Comparison of ENCODE assay signal across 1 cellular context in the genomic region with DNA sequence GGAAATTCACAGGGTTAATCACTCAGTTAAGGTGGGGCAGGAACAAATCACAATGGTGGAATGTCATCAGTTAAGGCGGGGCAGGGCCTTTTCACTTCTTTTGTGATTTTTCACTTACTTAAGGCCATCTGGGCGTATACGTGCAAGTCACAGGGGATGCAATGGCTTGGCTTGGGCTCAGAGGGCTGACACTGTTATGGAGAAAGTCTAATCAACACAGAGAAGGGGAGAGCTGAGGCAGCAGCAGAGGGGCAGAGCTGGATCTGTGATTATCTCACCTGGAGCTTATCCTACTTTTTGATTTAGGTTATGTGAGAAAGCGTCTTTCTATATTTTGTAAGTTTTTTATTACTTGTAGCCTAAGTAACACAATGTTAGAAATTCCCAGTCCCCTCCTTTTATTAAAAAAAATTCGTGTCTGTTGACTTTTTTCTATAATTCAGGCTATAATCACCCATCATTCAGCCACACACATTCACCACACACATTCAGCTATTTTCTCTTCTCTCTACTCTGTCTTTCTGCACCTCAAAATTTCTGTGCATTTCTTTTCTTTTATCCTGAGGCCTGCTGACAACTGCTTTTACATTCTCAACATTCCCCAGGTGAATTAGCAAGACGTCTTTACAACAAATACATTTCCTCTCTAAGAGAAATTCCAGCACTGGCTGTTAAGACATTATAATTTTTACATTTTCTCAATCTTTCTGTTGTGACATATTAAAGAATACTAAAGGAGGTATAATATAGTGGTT.
TF ChIP-seq lines count a peak whose summit lies in the region.

No MANE protein-coding gene starts in this region.

TF ChIP-seq in GM23338, 12 proteins besides CTCF, POLR2A, EP300 and RAD21 (continued from another document):
- TF ChIP-seq, protein P1, sequence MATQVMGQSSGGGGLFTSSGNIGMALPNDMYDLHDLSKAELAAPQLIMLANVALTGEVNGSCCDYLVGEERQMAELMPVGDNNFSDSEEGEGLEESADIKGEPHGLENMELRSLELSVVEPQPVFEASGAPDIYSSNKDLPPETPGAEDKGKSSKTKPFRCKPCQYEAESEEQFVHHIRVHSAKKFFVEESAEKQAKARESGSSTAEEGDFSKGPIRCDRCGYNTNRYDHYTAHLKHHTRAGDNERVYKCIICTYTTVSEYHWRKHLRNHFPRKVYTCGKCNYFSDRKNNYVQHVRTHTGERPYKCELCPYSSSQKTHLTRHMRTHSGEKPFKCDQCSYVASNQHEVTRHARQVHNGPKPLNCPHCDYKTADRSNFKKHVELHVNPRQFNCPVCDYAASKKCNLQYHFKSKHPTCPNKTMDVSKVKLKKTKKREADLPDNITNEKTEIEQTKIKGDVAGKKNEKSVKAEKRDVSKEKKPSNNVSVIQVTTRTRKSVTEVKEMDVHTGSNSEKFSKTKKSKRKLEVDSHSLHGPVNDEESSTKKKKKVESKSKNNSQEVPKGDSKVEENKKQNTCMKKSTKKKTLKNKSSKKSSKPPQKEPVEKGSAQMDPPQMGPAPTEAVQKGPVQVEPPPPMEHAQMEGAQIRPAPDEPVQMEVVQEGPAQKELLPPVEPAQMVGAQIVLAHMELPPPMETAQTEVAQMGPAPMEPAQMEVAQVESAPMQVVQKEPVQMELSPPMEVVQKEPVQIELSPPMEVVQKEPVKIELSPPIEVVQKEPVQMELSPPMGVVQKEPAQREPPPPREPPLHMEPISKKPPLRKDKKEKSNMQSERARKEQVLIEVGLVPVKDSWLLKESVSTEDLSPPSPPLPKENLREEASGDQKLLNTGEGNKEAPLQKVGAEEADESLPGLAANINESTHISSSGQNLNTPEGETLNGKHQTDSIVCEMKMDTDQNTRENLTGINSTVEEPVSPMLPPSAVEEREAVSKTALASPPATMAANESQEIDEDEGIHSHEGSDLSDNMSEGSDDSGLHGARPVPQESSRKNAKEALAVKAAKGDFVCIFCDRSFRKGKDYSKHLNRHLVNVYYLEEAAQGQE (IDR thresholded peaks at IDR 0.05; ENCODE audit: unreplicated experiment) = no peak
